15 cellular contexts compared by ENCODE assay signal in the genomic region with DNA sequence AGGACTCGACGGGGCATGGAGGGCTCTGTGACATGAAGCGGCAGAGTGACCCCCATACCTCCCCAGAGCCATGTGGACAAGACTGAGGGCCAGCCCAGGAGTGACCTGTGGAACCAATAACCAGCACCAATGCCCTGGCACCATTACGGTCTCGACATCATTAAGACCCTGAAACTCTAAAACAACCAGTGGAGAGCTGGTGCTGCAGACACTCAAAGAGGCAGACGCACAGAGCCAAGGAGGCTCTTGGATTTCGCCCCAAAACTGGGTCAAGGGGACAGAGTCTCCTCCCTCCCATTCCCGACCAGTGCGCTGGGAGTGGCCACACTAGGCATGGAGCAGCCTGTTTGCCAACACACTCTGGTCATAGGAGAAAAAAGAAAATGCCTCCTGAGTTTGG. TPM values are rescaled to one million over a fixed set of nuclear protein-coding genes. Genes with fewer than 3 reads are reported as not detected.
DNase-seq lines count a peak whose midpoint lies in the region; ATAC-seq and TF ChIP-seq lines count a peak whose summit lies in the region.
"Had no signal": no experiment of that assay in that cellular context is flagged by ENCODE, and none has a peak within 500 bp of the region (broad histone marks: within the 10 kb centered on the region; RNA-seq: fewer than 3 reads in every experiment).

No MANE protein-coding gene starts in this region.

- DNase-seq in GM23338 (ENCODE audit: low spot score) (no peak), left lung (no peak), gastrocnemius medialis (peak in 1 of 2 donors; percentile 35), NCI-H187 treated with DMSO at 0.1 percent for 48 hours (lab: John Stamatoyannopoulos, UW) (no peak), T-helper 2 cell (no peak), NCI-H1105 (lab: John Stamatoyannopoulos, UW) (no peak)
- no peak for DNase-seq in activated naive CD4-positive, alpha-beta T cell treated with anti-CD3 and anti-CD28 coated beads, Interleukin-2, amount 10 ng/mL, durations not matched to agents 7 days and 5 days
- DNase-seq: activated CD4-positive, alpha-beta T cell treated with anti-CD3 and anti-CD28 coated beads, Interleukin-2, amount 50 U/mL, for 4 hours; activated naive CD8-positive, alpha-beta T cell treated with anti-CD3 and anti-CD28 coated beads, Interleukin-2, amount 10 ng/mL, durations not matched to agents 7 days and 5 days; activated T-cell treated with anti-CD3 and anti-CD28 coated beads, Interleukin-2, amount 50 U/mL, for 24 hours; NCI-H1417 treated with DMSO at 0.1 percent for 48 hours; stimulated activated naive CD4-positive, alpha-beta T cell treated with Interleukin-2 at 50 U/mL for 16 hours had no signal

- no peaks in the 10 kb centered on the region for H3F3A ChIP-seq in GM23338 (replicated peaks; ENCODE audit: low read depth)

- H3K27me3 ChIP-seq in GM23338 (ENCODE audit: insufficient read depth) (no peaks in the 10 kb centered on the region), left lung (no peaks in the 10 kb centered on the region), gastrocnemius medialis (no peaks in the 10 kb centered on the region)

- H3K27ac ChIP-seq in GM23338 (ENCODE audit: low read depth): no peak overlapping the region
- H3K27ac ChIP-seq in cingulate gyrus (ENCODE audit: low read depth, low read length): peak overlapping the region; percentile 2
- peak overlapping the region; percentile 46 to 54 for H3K27ac ChIP-seq in left lung
- H3K27ac ChIP-seq in gastrocnemius medialis: peak overlapping the region; percentile 64 to 75 (median 69)
- H3K27ac ChIP-seq: prostate gland had no signal

- TF ChIP-seq POLR2A in gastrocnemius medialis (IDR thresholded peaks at IDR 0.05): no peak

- no peaks in the 10 kb centered on the region for H3K9me2 ChIP-seq in GM23338 (ENCODE audit: insufficient read depth)

- H3K4me3 ChIP-seq in GM23338 (no peak overlapping the region), left lung (no peak overlapping the region), gastrocnemius medialis (no peak overlapping the region)
- H3K4me3 ChIP-seq: prostate gland had no signal

- H3K4me2 ChIP-seq in GM23338: no peak overlapping the region

- H3K4me1 Mint-ChIP-seq in GM23338: peaks cover 10% of the 10 kb centered on the region
- H3K4me1 Mint-ChIP-seq in activated naive CD4-positive, alpha-beta T cell treated with anti-CD3 and anti-CD28 coated beads, Interleukin-2, amount 10 ng/mL, durations not matched to agents 7 days and 5 days: no peaks in the 10 kb centered on the region

- in situ Hi-C loops in gastrocnemius medialis (cut with MboI; ENCODE audit: low sequenced_read_pairs in 4 of 4): loop anchor here in 3 of 4 donors (10.0 to 25.0 kb wide), 2 partner anchors 65 to 368 kb away; a partner anchor contains a TSS

- H3K4me3 Mint-ChIP-seq in GM23338: no peak overlapping the region
- no peak overlapping the region for H3K4me3 Mint-ChIP-seq in activated naive CD4-positive, alpha-beta T cell treated with anti-CD3 and anti-CD28 coated beads, Interleukin-2, amount 10 ng/mL, durations not matched to agents 7 days and 5 days
- H3K4me3 Mint-ChIP-seq: activated naive CD8-positive, alpha-beta T cell treated with anti-CD3 and anti-CD28 coated beads, Interleukin-2, amount 10 ng/mL, durations not matched to agents 7 days and 5 days; activated T-cell treated with anti-CD3 and anti-CD28 coated beads, Interleukin-2, amount 50 U/mL, for 24 hours had no signal

- H3K4me1 ChIP-seq in GM23338 (ENCODE audit: insufficient read depth): 0 out of 2 replicates have a peak, but pooled peaks cover 11% of the 10 kb centered on the region
- H3K4me1 ChIP-seq in left lung: peaks cover 8 to 44% of the 10 kb centered on the region in 2 donors
- H3K4me1 ChIP-seq in gastrocnemius medialis: peaks cover 17 to 23% of the 10 kb centered on the region in 2 donors
- H3K4me1 ChIP-seq: prostate gland had no signal

- H3K79me2 ChIP-seq in GM23338 (replicated peaks; ENCODE audit: insufficient read depth): no peaks in the 10 kb centered on the region

- TF ChIP-seq CTCF in GM23338 (conservative IDR thresholded peaks at IDR 0.05; ENCODE audit: low read depth in 2 of 2): no peak
- no peak for TF ChIP-seq CTCF in left lung (IDR thresholded peaks at IDR 0.05)
- TF ChIP-seq CTCF in gastrocnemius medialis (IDR thresholded peaks at IDR 0.05 in 4 of 5, conservative IDR thresholded peaks at IDR 0.05 in 1 of 5): no peak

- no peaks in the 10 kb centered on the region for H3K36me3 Mint-ChIP-seq in GM23338 (ENCODE audit: low read depth)
- no peaks in the 10 kb centered on the region for H3K36me3 Mint-ChIP-seq in activated naive CD4-positive, alpha-beta T cell treated with anti-CD3 and anti-CD28 coated beads, Interleukin-2, amount 10 ng/mL, durations not matched to agents 7 days and 5 days
- H3K36me3 Mint-ChIP-seq: activated naive CD8-positive, alpha-beta T cell treated with anti-CD3 and anti-CD28 coated beads, Interleukin-2, amount 10 ng/mL, durations not matched to agents 7 days and 5 days had no signal

- H2AFZ ChIP-seq in GM23338: peak overlapping the region; percentile 2; the same call in 1 of the 2 replicates

- no peaks in the 10 kb centered on the region for H3K27me3 Mint-ChIP-seq in GM23338 (ENCODE audit: insufficient read depth, low read depth, poor library complexity)
- H3K27me3 Mint-ChIP-seq in activated naive CD4-positive, alpha-beta T cell treated with anti-CD3 and anti-CD28 coated beads, Interleukin-2, amount 10 ng/mL, durations not matched to agents 7 days and 5 days: peaks cover 36% of the 10 kb centered on the region

- H4K20me1 ChIP-seq in GM23338 (replicated peaks; ENCODE audit: insufficient read depth): no peaks in the 10 kb centered on the region

- CTCF ChIA-PET in activated naive CD4-positive, alpha-beta T cell treated with anti-CD3 and anti-CD28 coated beads, Interleukin-2, amount 10 ng/mL, durations not matched to agents 7 days and 5 days (lab: Charles Lee): interaction anchor here (1.0 to 1.3 kb wide), 3 partner anchors 9 to 11 kb away, joined by 3 to 4 read pairs (median 3); no protein-coding TSS in a partner anchor

- no peak for ATAC-seq in GM23338
- peak; percentile 19 for ATAC-seq in left lung
- ATAC-seq in gastrocnemius medialis: no peak

- H3K9me3 Mint-ChIP-seq in GM23338: no peaks in the 10 kb centered on the region
- no peaks in the 10 kb centered on the region for H3K9me3 Mint-ChIP-seq in activated naive CD4-positive, alpha-beta T cell treated with anti-CD3 and anti-CD28 coated beads, Interleukin-2, amount 10 ng/mL, durations not matched to agents 7 days and 5 days
- H3K9me3 Mint-ChIP-seq: activated naive CD8-positive, alpha-beta T cell treated with anti-CD3 and anti-CD28 coated beads, Interleukin-2, amount 10 ng/mL, durations not matched to agents 7 days and 5 days; activated T-cell treated with anti-CD3 and anti-CD28 coated beads, Interleukin-2, amount 50 U/mL, for 24 hours had no signal

- intact Hi-C loops in left lung (cut with DNase I): loop anchor here in 1 of 2 donors (10.0 kb wide), 1 partner anchor 65 kb away; no protein-coding TSS in a partner anchor
- intact Hi-C loops in gastrocnemius medialis (cut with DNase I; ENCODE audit: low total_unique reads): loop anchor here (2.0 to 5.0 kb wide), 2 partner anchors 43 to 65 kb away; a partner anchor contains a TSS

- no peak overlapping the region for H3K27ac Mint-ChIP-seq in GM23338
- no peak overlapping the region for H3K27ac Mint-ChIP-seq in activated naive CD4-positive, alpha-beta T cell treated with anti-CD3 and anti-CD28 coated beads, Interleukin-2, amount 10 ng/mL, durations not matched to agents 7 days and 5 days
- H3K27ac Mint-ChIP-seq: activated naive CD8-positive, alpha-beta T cell treated with anti-CD3 and anti-CD28 coated beads, Interleukin-2, amount 10 ng/mL, durations not matched to agents 7 days and 5 days had no signal

- H3K9me3 ChIP-seq in left lung (no peaks in the 10 kb centered on the region), gastrocnemius medialis (no peaks in the 10 kb centered on the region)
- H3K9me3 ChIP-seq: prostate gland had no signal

- no peaks in the 10 kb centered on the region for H3K36me3 ChIP-seq in GM23338 (ENCODE audit: insufficient read depth)
- no peaks in the 10 kb centered on the region for H3K36me3 ChIP-seq in left lung
- no peaks in the 10 kb centered on the region for H3K36me3 ChIP-seq in gastrocnemius medialis
- H3K36me3 ChIP-seq: prostate gland had no signal

TF ChIP-seq in GM23338, 12 proteins besides CTCF, POLR2A, EP300 and RAD21 (continues in another document):
- TF ChIP-seq, protein P1, sequence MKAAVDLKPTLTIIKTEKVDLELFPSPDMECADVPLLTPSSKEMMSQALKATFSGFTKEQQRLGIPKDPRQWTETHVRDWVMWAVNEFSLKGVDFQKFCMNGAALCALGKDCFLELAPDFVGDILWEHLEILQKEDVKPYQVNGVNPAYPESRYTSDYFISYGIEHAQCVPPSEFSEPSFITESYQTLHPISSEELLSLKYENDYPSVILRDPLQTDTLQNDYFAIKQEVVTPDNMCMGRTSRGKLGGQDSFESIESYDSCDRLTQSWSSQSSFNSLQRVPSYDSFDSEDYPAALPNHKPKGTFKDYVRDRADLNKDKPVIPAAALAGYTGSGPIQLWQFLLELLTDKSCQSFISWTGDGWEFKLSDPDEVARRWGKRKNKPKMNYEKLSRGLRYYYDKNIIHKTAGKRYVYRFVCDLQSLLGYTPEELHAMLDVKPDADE (IDR thresholded peaks at IDR 0.05): no peak

RNA-seq across cellular contexts. Expression of a gene that starts 41.6 kb away (rescaled TPM):
- total RNA-seq in GM23338 (2014; rRNA removed; shearing (Covaris generic)): 2.8 and 3.7 TPM in 2 replicates
- polyA plus RNA-seq in GM23338 (2016; fragmentation: Nextera tagmentation; extraction: Ambion mirVana): 0.78 and 1.4 TPM in 2 replicates
- total RNA-seq in left lung (10 to 100 TPM; 26.5 to 29.3 TPM), gastrocnemius medialis (1 to 10 TPM in 2 of 4 donors, under 1 TPM in 2; 0.56 to 6.1 (median 1.2) TPM)
- total RNA-seq: bronchial epithelial cell had no signal
